8 cellular contexts compared by ENCODE assay signal in genomic region chr17:63621229-63621683, GRCh38. TPM values are rescaled to one million over a fixed set of nuclear protein-coding genes. Genes with fewer than 3 reads are reported as not detected.
DNase-seq lines count a peak whose midpoint lies in the region; ATAC-seq, FAIRE-seq and TF ChIP-seq lines count a peak whose summit lies in the region.

No MANE protein-coding gene starts in this region.

- H3K4me1 ChIP-seq in K562 (replicated peaks in 1 of 2; ENCODE audit: control insufficient read depth in 2 of 2, insufficient read depth in 2 of 2, low read length in 2 of 2) (peaks cover 10 to 14% of the 10 kb centered on the region in 2 experiments; a peak in 4 of 5 replicates), tibial nerve (peaks cover 0 to 37% (median 24%) of the 10 kb centered on the region in 4 donors)

- 9% methylated on average over 10 of the region's 10 CpGs for WGBS in K562 (ENCODE audit: insufficient coverage, low coverage, missing lambda C conversion rate)
- 6 to 7% methylated on average over 10 of the region's 10 CpGs for WGBS in lower leg skin, 2 donors
- 6% methylated on average over 10 of the region's 10 CpGs for WGBS in tibial nerve, 2 donors

- POLR2A ChIA-PET in K562 (lab: Yijun Ruan, JAX) = interaction anchor here (0.6 to 1.8 kb wide), 5 partner anchors 9 to 196 kb away, joined by 3 to 14 read pairs (median 3); no protein-coding TSS in a partner anchor

- no peaks in the 10 kb centered on the region for H3K9me1 ChIP-seq in K562 (ENCODE audit: control insufficient read depth, insufficient read depth, low read length)

- TF ChIP-seq EP300 in K562 (IDR thresholded peaks at IDR 0.05; ENCODE audit: low read length) (no peak), tibial nerve (IDR thresholded peaks at IDR 0.05) (no peak)

- no peaks in the 10 kb centered on the region for H3K9me3 Mint-ChIP-seq in activated naive CD4-positive, alpha-beta T cell treated with anti-CD3 and anti-CD28 coated beads for 36 hours

- H3K27ac Mint-ChIP-seq in activated naive CD4-positive, alpha-beta T cell treated with anti-CD3 and anti-CD28 coated beads for 36 hours = peak overlapping the region; percentile 54

- no peak for ATAC-seq in K562
- no peak for ATAC-seq in HG03469 (IDR thresholded peaks at IDR 0.05; ENCODE audit: unreplicated experiment)

- TF ChIP-seq POLR2A in K562 (conservative IDR thresholded peaks at IDR 0.05) (no peak), lower leg skin (IDR thresholded peaks at IDR 0.05) (no peak), tibial nerve (IDR thresholded peaks at IDR 0.05) (no peak)

- H3K4me2 ChIP-seq in K562 (ENCODE audit: insufficient read depth, low read length) = peak overlapping the region; percentile 76

- peak overlapping the region; percentile 90 for H3K4me3 Mint-ChIP-seq in activated naive CD4-positive, alpha-beta T cell treated with anti-CD3 and anti-CD28 coated beads for 36 hours

- no peak for TF ChIP-seq CTCF in K562 (IDR thresholded peaks at IDR 0.05 in 2 of 3, conservative IDR thresholded peaks at IDR 0.05 in 1 of 3; ENCODE audit: insufficient read depth in 2 of 3, low read depth in 1 of 3, low read length in 3 of 3)
- TF ChIP-seq CTCF in lower leg skin (IDR thresholded peaks at IDR 0.05) = no peak
- TF ChIP-seq CTCF in tibial nerve (IDR thresholded peaks at IDR 0.05) = no peak

- H3K27me3 Mint-ChIP-seq in activated naive CD4-positive, alpha-beta T cell treated with anti-CD3 and anti-CD28 coated beads for 36 hours (ENCODE audit: low read depth) = no peaks in the 10 kb centered on the region

- peaks cover 1% of the 10 kb centered on the region for H3K36me3 Mint-ChIP-seq in activated naive CD4-positive, alpha-beta T cell treated with anti-CD3 and anti-CD28 coated beads for 36 hours (ENCODE audit: low read depth)

- in situ Hi-C loops in K562 (cut with MboI) = no loop called here

- H3K4me3 ChIP-seq in K562 (peak overlapping the region; percentile 71), lower leg skin (ENCODE audit: low read depth, poor library complexity, severe bottlenecking) (peak overlapping the region; percentile 39), tibial nerve (peak overlapping the region; percentile 73 to 92 (median 82))

- TSS peak; percentile 67 for BruUV-seq in K562 (replicated peaks; lab: Mats Ljungman, UMichigan)

- no peaks in the 10 kb centered on the region for H4K20me1 ChIP-seq in K562 (replicated peaks; ENCODE audit: control insufficient read depth, insufficient read depth, low read length)

- CTCF ChIA-PET in activated naive CD4-positive, alpha-beta T cell treated with anti-CD3 and anti-CD28 coated beads for 36 hours (lab: Charles Lee) = interaction anchor here (0.7 to 2.7 kb wide), 7 partner anchors 9 to 196 kb away, joined by 3 to 11 read pairs (median 4); no protein-coding TSS in a partner anchor
- CTCF ChIA-PET in K562 (lab: Yijun Ruan, JAX; ENCODE audit: low intra/inter-chr PET ratio) = no interaction called here

- FAIRE-seq in K562 (lab: Jason Lieb, UNC) = no peak

- no peaks in the 10 kb centered on the region for H3K27me3 ChIP-seq in K562 (ENCODE audit: control insufficient read depth in 2 of 2, insufficient read depth in 2 of 2, low read length in 2 of 2)
- no peaks in the 10 kb centered on the region for H3K27me3 ChIP-seq in tibial nerve

- TF ChIP-seq RAD21 in K562 (CRISPR knock-in tag; conservative IDR thresholded peaks at IDR 0.05 in 1 of 2, IDR thresholded peaks at IDR 0.05 in 1 of 2) = no peak

- H3K27ac ChIP-seq in K562 (ENCODE audit: extremely low read depth, low read depth, low read length) (peak overlapping the region; percentile 27; the same call in 1 of the 3 replicates), tibial nerve (peak overlapping the region; percentile 77 to 96 (median 90))

- H3K4me1 Mint-ChIP-seq in activated naive CD4-positive, alpha-beta T cell treated with anti-CD3 and anti-CD28 coated beads for 36 hours (ENCODE audit: low read depth) = peaks cover 29% of the 10 kb centered on the region

- no peak for DNase-seq in activated naive CD4-positive, alpha-beta T cell treated with anti-CD3 and anti-CD28 coated beads for 36 hours
- DNase-seq in activated naive CD4-positive, alpha-beta T cell treated with anti-CD3 and anti-CD28 coated beads, Interleukin-2, amount 50 U/mL, for 16 hours = no peak
- DNase-seq in K562 (ENCODE audit: extremely low read depth in 1 of 4, low spot score in 3 of 4) (no peak), lower leg skin (ENCODE audit: low spot score in 2 of 2) (no peak), tibial nerve (ENCODE audit: low spot score in 2 of 2) (no peak)
- no peak for DNase-seq in NK-92 treated with Interleukin-12 subunit alpha and Interleukin-12 subunit beta, amount 100 ng/mL, for 24 hours (lab: John Stamatoyannopoulos, UW)
- no peak for DNase-seq in stimulated activated CD4-positive, alpha-beta T cell treated with anti-CD3 and anti-CD28 coated beads, Interleukin-4, amount 100 ng/mL, for 4 hours

- peak overlapping the region; percentile 89 for H2AFZ ChIP-seq in K562 (ENCODE audit: low read depth, low read length)

- H3K9me3 ChIP-seq in K562 (replicated peaks; ENCODE audit: control insufficient read depth, insufficient read depth, low read depth, low read length) (no peaks in the 10 kb centered on the region), tibial nerve (no peaks in the 10 kb centered on the region)

- intact Hi-C loops in activated naive CD4-positive, alpha-beta T cell treated with anti-CD3 and anti-CD28 coated beads for 36 hours (cut with micrococcal nuclease) = loop anchor here (5.0 kb wide), 1 partner anchor 886 kb away; the partner anchor contains the start of genes CEP95 and DDX5
- intact Hi-C loops in K562 (cut with micrococcal nuclease) = loop anchor here (5.0 to 10.0 kb wide), 3 partner anchors 76 to 224 kb away; partner anchors contain the start of genes CCDC47, DDX42 and SMARCD2
- intact Hi-C loops in lower leg skin (cut with DNase I; ENCODE audit: low total_unique reads) = no loop called here

- H3K79me2 ChIP-seq in K562 (ENCODE audit: control insufficient read depth, insufficient read depth, low read length) = peaks cover 34% of the 10 kb centered on the region

- peak overlapping the region; percentile 53 to 88 for H3K9ac ChIP-seq in K562 (ENCODE audit: insufficient read depth in 1 of 2, low read depth in 2 of 2, low read length in 2 of 2)

- no peaks in the 10 kb centered on the region for H3K36me3 ChIP-seq in K562 (ENCODE audit: control insufficient read depth, insufficient read depth, low read length)
- H3K36me3 ChIP-seq in tibial nerve = no peaks in the 10 kb centered on the region

TF ChIP-seq in K562, 482 proteins besides CTCF, POLR2A, EP300 and RAD21 (continues in another document):
- peak; percentile 91 for TF ChIP-seq ZBTB17 (CRISPR knock-in tag; IDR thresholded peaks at IDR 0.05)
- 0 out of 2 replicates have a peak, but pooled peaks have one; percentile 33 for TF ChIP-seq ELF1 (tag; IDR thresholded peaks at IDR 0.05)
- 0 out of 2 replicates have a peak, but pooled peaks have one; percentile 19 for TF ChIP-seq HLTF (IDR thresholded peaks at IDR 0.05)

RNA-seq across cellular contexts. Expression of gene MAP3K3, which starts 1.0 kb away (rescaled TPM):
- 10 to 100 TPM; 28.8 to 29.6 TPM for total RNA-seq in activated naive CD4-positive, alpha-beta T cell treated with anti-CD3 and anti-CD28 coated beads for 36 hours
- total RNA-seq in K562 (2011; cell fraction: chromatin; rRNA removed; ENCODE audit: low replicate concordance) = 42.0 and 66.8 TPM in 2 replicates
- 33.2 and 37.2 TPM in 2 replicates for total RNA-seq in K562 (2011; cell fraction: nucleolus; rRNA removed)
- 33.3 and 38.9 TPM in 2 replicates for total RNA-seq in K562 (2011; cell fraction: nucleoplasm; rRNA removed)
- total RNA-seq in K562 (2014; rRNA removed) = 11.7 and 14.6 TPM in 2 replicates
- 9.0 and 9.4 TPM in 2 replicates for total RNA-seq in K562 (2014; rRNA removed; fragmentation: Illumina TruSeq; extraction: Trizol)
- 12.7 and 12.8 TPM in 2 replicates for total RNA-seq in K562 (2015; rRNA removed; fragmentation: Illumina TruSeq; extraction: Trizol)
- total RNA-seq in K562 (2021) = 15.0 and 16.5 TPM in 2 replicates
- polyA plus RNA-seq in K562 (2011; rRNA removed) = 13.4 and 14.4 TPM in 2 replicates
- polyA plus RNA-seq in K562 (2011; cell fraction: cytosol; rRNA removed) = 10.7 and 12.3 TPM in 2 replicates
- 35.2 and 39.7 TPM in 2 replicates for polyA plus RNA-seq in K562 (2011; cell fraction: nucleus; rRNA removed)
- polyA plus RNA-seq in K562 (2012) = 11.4 and 12.2 TPM in 2 replicates
- 12.1 and 12.9 TPM in 2 replicates for polyA plus RNA-seq in K562 (2014; fragmentation: Illumina TruSeq; extraction: Trizol)
- polyA plus RNA-seq in K562 (2014; fragmentation: Nextera tagmentation; extraction: Ambion mirVana) = 1 to 10 TPM in 1 of 2 experiments, under 1 TPM in 1; 0.69 to 1.7 TPM
- 11.1 and 12.3 TPM in 2 replicates for polyA plus RNA-seq in K562 (2014; rRNA removed)
- 14.7 and 15.8 TPM in 2 replicates for polyA minus RNA-seq in K562 (2011; rRNA and poly(A)+ RNA removed)
- polyA minus RNA-seq in K562 (2011; cell fraction: cytosol; rRNA and poly(A)+ RNA removed) = 11.4 and 12.7 TPM in 2 replicates
- polyA minus RNA-seq in K562 (2011; cell fraction: nucleus; rRNA and poly(A)+ RNA removed) = 19.0 and 22.8 TPM in 2 replicates
- total RNA-seq in lower leg skin = 10 to 100 TPM; 25.2 to 54.1 (median 39.6) TPM
- total RNA-seq in tibial nerve = 100 to 1,000 TPM in 1 of 4 donors, 10 to 100 TPM in 3; 62.8 to 107 (median 71.7) TPM

RNA-seq across cellular contexts. Expression of gene TACO1, which starts 20.6 kb away (rescaled TPM):
- 10 to 100 TPM; 27.6 to 28.9 TPM for total RNA-seq in activated naive CD4-positive, alpha-beta T cell treated with anti-CD3 and anti-CD28 coated beads for 36 hours
- 12.0 and 16.8 TPM in 2 replicates for total RNA-seq in K562 (2011; cell fraction: chromatin; rRNA removed; ENCODE audit: low replicate concordance)
- total RNA-seq in K562 (2011; cell fraction: nucleolus; rRNA removed) = 12.2 TPM in 2 replicates
- 11.5 and 13.8 TPM in 2 replicates for total RNA-seq in K562 (2011; cell fraction: nucleoplasm; rRNA removed)
- total RNA-seq in K562 (2014; rRNA removed) = 18.7 and 23.9 TPM in 2 replicates
- total RNA-seq in K562 (2014; rRNA removed; fragmentation: Illumina TruSeq; extraction: Trizol) = 24.7 and 25.2 TPM in 2 replicates
- total RNA-seq in K562 (2015; rRNA removed; fragmentation: Illumina TruSeq; extraction: Trizol) = 29.6 and 30.9 TPM in 2 replicates
- 40.8 and 42.1 TPM in 2 replicates for total RNA-seq in K562 (2021)
- 26.9 and 33.2 TPM in 2 replicates for polyA plus RNA-seq in K562 (2011; rRNA removed)
- polyA plus RNA-seq in K562 (2011; cell fraction: cytosol; rRNA removed) = 24.0 and 38.5 TPM in 2 replicates
- polyA plus RNA-seq in K562 (2011; cell fraction: nucleus; rRNA removed) = 15.0 and 17.0 TPM in 2 replicates
- polyA plus RNA-seq in K562 (2012) = 25.8 and 34.2 TPM in 2 replicates
- 31.9 and 40.3 TPM in 2 replicates for polyA plus RNA-seq in K562 (2014; fragmentation: Illumina TruSeq; extraction: Trizol)
- 10 to 100 TPM; 10.3 to 10.4 TPM for polyA plus RNA-seq in K562 (2014; fragmentation: Nextera tagmentation; extraction: Ambion mirVana)
- polyA plus RNA-seq in K562 (2014; rRNA removed) = 41.6 and 42.3 TPM in 2 replicates
- polyA minus RNA-seq in K562 (2011; rRNA and poly(A)+ RNA removed) = 22.3 and 29.2 TPM in 2 replicates
- 9.6 and 15.9 TPM in 2 replicates for polyA minus RNA-seq in K562 (2011; cell fraction: cytosol; rRNA and poly(A)+ RNA removed)
- polyA minus RNA-seq in K562 (2011; cell fraction: nucleus; rRNA and poly(A)+ RNA removed) = 5.1 and 5.7 TPM in 2 replicates
- total RNA-seq in lower leg skin = 10 to 100 TPM in 3 of 4 donors, 1 to 10 TPM in 1; 9.3 to 15.8 (median 13.4) TPM
- total RNA-seq in tibial nerve = 10 to 100 TPM in 3 of 4 donors, 1 to 10 TPM in 1; 9.8 to 18.0 (median 13.3) TPM
